Comparison of ENCODE assay signal across 1 cellular context in the genomic region with DNA sequence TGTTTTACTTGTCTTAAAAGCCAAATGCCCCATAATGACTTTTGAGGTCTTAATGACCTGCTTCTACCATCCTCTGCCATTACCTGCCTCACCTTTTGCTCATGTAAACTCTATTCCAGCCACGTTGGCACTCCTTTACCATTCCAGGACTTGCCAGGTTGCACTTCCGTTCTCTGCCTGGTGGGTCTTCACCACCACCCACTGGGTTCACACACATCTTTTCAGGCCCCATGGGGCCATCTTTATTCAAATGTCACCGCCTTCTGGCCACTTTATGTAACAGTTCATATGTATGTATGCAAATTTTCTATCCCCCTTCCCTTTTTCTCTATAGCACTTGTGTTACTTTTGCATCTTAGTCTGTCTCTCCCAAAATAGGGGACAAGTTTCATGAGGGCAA.
TF ChIP-seq lines count a peak whose summit lies in the region.

No MANE protein-coding gene starts in this region.

TF ChIP-seq in H1, 55 proteins besides CTCF, POLR2A, EP300 and RAD21 (continued from another document):
- TF ChIP-seq ASH2L (IDR thresholded peaks at IDR 0.05; ENCODE audit: low read length): no peak
- TF ChIP-seq RBBP5 (IDR thresholded peaks at IDR 0.05; ENCODE audit: borderline replicate concordance, low read depth, low read length): no peak
